In the genomic region with DNA sequence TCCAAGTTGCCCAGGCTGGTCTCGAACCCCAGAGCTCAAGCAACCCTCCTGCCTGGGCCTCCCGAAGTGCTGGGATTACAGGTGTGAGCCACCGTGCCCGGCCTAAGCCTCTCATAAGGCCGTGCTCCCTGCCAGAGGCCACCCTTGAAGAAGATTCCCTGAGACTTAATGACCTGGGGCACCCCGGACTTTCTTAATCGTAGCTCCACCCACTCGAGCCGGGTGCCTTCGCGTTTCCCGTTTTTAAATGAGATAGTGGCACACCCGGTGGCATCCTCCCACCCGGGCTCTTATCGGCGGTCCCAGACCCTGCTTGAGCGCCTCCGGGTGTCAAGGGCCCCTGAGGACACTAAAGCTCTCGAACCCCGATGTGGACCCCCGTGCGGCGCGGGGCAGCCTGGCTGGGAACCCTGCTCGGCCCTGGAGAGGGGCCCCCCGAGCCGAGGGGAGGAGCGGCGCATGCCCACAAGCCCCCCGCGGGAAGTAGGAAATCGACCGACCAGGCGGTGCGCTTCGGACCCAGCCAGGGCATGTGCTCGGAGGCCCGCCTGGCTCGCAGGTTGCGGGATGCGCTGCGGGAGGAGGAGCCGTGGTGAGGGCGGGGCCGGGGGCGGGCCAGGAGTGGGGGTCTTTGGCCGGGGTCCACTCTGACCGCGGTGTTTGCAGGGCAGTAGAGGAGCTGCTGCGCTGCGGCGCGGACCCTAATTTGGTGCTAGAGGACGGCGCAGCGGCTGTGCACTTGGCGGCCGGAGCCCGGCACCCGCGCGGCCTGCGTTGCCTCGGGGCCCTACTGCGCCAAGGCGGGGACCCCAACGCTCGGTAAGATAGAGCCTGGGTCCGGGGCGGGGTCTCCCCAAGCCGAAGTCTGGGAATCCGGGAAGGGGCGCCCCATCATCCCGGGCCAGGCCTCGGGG, we compare ENCODE assay signal across 7 cellular contexts. TPM values are rescaled to one million over a fixed set of nuclear protein-coding genes. Genes with fewer than 3 reads are reported as not detected.
DNase-seq lines count a peak whose midpoint lies in the region; ATAC-seq, FAIRE-seq and TF ChIP-seq lines count a peak whose summit lies in the region.

A gene with protein sequence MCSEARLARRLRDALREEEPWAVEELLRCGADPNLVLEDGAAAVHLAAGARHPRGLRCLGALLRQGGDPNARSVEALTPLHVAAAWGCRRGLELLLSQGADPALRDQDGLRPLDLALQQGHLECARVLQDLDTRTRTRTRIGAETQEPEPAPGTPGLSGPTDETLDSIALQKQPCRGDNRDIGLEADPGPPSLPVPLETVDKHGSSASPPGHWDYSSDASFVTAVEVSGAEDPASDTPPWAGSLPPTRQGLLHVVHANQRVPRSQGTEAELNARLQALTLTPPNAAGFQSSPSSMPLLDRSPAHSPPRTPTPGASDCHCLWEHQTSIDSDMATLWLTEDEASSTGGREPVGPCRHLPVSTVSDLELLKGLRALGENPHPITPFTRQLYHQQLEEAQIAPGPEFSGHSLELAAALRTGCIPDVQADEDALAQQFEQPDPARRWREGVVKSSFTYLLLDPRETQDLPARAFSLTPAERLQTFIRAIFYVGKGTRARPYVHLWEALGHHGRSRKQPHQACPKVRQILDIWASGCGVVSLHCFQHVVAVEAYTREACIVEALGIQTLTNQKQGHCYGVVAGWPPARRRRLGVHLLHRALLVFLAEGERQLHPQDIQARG (plus strand): TSS at position 511 of the 914 bp plus-strand sequence. CDS start 20 bp downstream, at position 531.

- H3K18ac ChIP-seq in IMR-90 (ENCODE audit: low read depth, low read length): no peak within 1 kb of the TSS

- H3K27me3 ChIP-seq in IMR-90 (ENCODE audit: control insufficient read depth, insufficient read depth, low read length) (no peaks in the 10 kb centered on the region), esophagus squamous epithelium (peaks cover 0 to 20% (median 2%) of the 10 kb centered on the region in 4 donors), thyroid gland (peaks cover 9% of the 10 kb centered on the region)

- H3K4me3 ChIP-seq in IMR-90 (ENCODE audit: insufficient read depth, low read depth, low read length) (peak within 1 kb of the TSS; percentile 32), esophagus squamous epithelium (peak within 1 kb of the TSS; percentile 22 to 64 (median 38)), thyroid gland (replicated peaks in 1 of 3) (no peak within 1 kb of the TSS)

- H4K5ac ChIP-seq in IMR-90 (ENCODE audit: low read depth, low read length): no peak within 1 kb of the TSS

- peak within 1 kb of the TSS; percentile 72 for H3K4me3 Mint-ChIP-seq in activated CD4-positive, alpha-beta T cell treated with anti-CD3 and anti-CD28 coated beads, Interleukin-2, amount 10 ng/mL, durations not matched to agents 7 days and 5 days

- H2AK5ac ChIP-seq in IMR-90 (ENCODE audit: low read depth, low read length): no peak within 1 kb of the TSS

- no peak within 1 kb of the TSS for H2BK120ac ChIP-seq in IMR-90 (ENCODE audit: low read depth, low read length)

- H4K20me1 ChIP-seq in IMR-90 (ENCODE audit: insufficient read depth, low read length): no peaks in the 10 kb centered on the region

- no peak within 1 kb of the TSS for H3K23ac ChIP-seq in IMR-90 (ENCODE audit: low read depth, low read length)

- H3K27ac Mint-ChIP-seq in activated CD4-positive, alpha-beta T cell treated with anti-CD3 and anti-CD28 coated beads, Interleukin-2, amount 10 ng/mL, durations not matched to agents 7 days and 5 days: no peak within 1 kb of the TSS

- no peak for TF ChIP-seq RAD21 in IMR-90 (IDR thresholded peaks at IDR 0.05; ENCODE audit: low read length)

- H3K4me1 ChIP-seq in IMR-90 (ENCODE audit: control insufficient read depth, insufficient read depth, low read length): no peaks in the 10 kb centered on the region
- peaks cover 14 to 20% (median 17%) of the 10 kb centered on the region in 3 donors for H3K4me1 ChIP-seq in esophagus squamous epithelium
- H3K4me1 ChIP-seq in thyroid gland: peaks cover 12 to 13% of the 10 kb centered on the region in 2 donors

- 0 out of 2 replicates have a peak within 1 kb of the TSS, but pooled peaks have one; percentile 40 for H3K14ac ChIP-seq in IMR-90 (replicated peaks; ENCODE audit: low read depth, low read length)

- FAIRE-seq in GM12892 (lab: Jason Lieb, UNC): peak; percentile 94

- peaks cover 13% of the 10 kb centered on the region for H3K36me3 ChIP-seq in IMR-90 (ENCODE audit: control insufficient read depth, insufficient read depth, low read length)
- peaks cover 0 to 31% (median 3%) of the 10 kb centered on the region in 3 donors for H3K36me3 ChIP-seq in esophagus squamous epithelium
- H3K36me3 ChIP-seq in thyroid gland: peaks cover 0 to 11% of the 10 kb centered on the region in 2 donors

- H3K27me3 Mint-ChIP-seq in activated CD4-positive, alpha-beta T cell treated with anti-CD3 and anti-CD28 coated beads, Interleukin-2, amount 10 ng/mL, durations not matched to agents 7 days and 5 days: peaks cover 2% of the 10 kb centered on the region

- WGBS in IMR-90 (ENCODE audit: extremely low coverage in 2 of 2, insufficient read length in 1 of 2), 2 experiments: 17% methylated on average over 57 of the region's 75 CpGs; no CpG with 5 or more reads in 1 of the 2 experiments
- 15 to 38% methylated on average over 4 to 6 of the region's 75 CpGs for WGBS in esophagus squamous epithelium, 2 donors
- WGBS in thyroid gland, 2 donors: 18 to 27% methylated on average over 18 of the region's 75 CpGs

- DNase-seq in GM12892 (ENCODE audit: insufficient read length) (peak; percentile 80), IMR-90 (no peak), esophagus squamous epithelium (lab: John Stamatoyannopoulos, UW) (no peak), omental fat pad (ENCODE audit: low spot score) (no peak), thyroid gland (no peak), NCI-H345 (lab: John Stamatoyannopoulos, UW) (no peak)
- no peak for DNase-seq in activated CD4-positive, alpha-beta T cell treated with anti-CD3 and anti-CD28 coated beads, Interleukin-2, amount 10 ng/mL, durations not matched to agents 7 days and 5 days

- H3K4ac ChIP-seq in IMR-90 (ENCODE audit: low read depth, low read length): no peak within 1 kb of the TSS; the same call in 1 of the 2 replicates

- POLR2A ChIA-PET in IMR-90 (lab: Charles Lee; ENCODE audit: unreplicated experiment): no interaction called here
- POLR2A ChIA-PET in activated CD4-positive, alpha-beta T cell treated with anti-CD3 and anti-CD28 coated beads, Interleukin-2, amount 10 ng/mL, durations not matched to agents 7 days and 5 days (lab: Charles Lee): no interaction called here

- no peaks in the 10 kb centered on the region for H3K9me3 Mint-ChIP-seq in activated CD4-positive, alpha-beta T cell treated with anti-CD3 and anti-CD28 coated beads, Interleukin-2, amount 10 ng/mL, durations not matched to agents 7 days and 5 days

- H2AK9ac ChIP-seq in IMR-90 (replicated peaks; ENCODE audit: low read depth, low read length, poor library complexity): peak within 1 kb of the TSS; percentile 62

- dilution Hi-C loops in IMR-90 (cut with HindIII; ENCODE audit: low sequenced_read_pairs, unreplicated experiment): no loop called here

- in situ Hi-C loops in IMR-90 (cut with MboI; ENCODE audit: low sequenced_read_pairs): loop anchor here (10.0 kb wide), 1 partner anchor 77 kb away; no protein-coding TSS in a partner anchor

- H4K8ac ChIP-seq in IMR-90 (ENCODE audit: low read depth in 2 of 2, low read length in 2 of 2): peak within 1 kb of the TSS in 1 of 2 experiments; percentile 24; a peak in 2 of 4 replicates

- peaks cover 13% of the 10 kb centered on the region for H3K4me1 Mint-ChIP-seq in activated CD4-positive, alpha-beta T cell treated with anti-CD3 and anti-CD28 coated beads, Interleukin-2, amount 10 ng/mL, durations not matched to agents 7 days and 5 days

- no peak within 1 kb of the TSS for H2BK15ac ChIP-seq in IMR-90 (ENCODE audit: low read depth, low read length)

- H3K9me3 ChIP-seq in IMR-90 (ENCODE audit: control insufficient read depth, insufficient read depth, low read length) (no peaks in the 10 kb centered on the region), esophagus squamous epithelium (no peaks in the 10 kb centered on the region), thyroid gland (no peaks in the 10 kb centered on the region)

- H3K27ac ChIP-seq in IMR-90 (ENCODE audit: insufficient read depth, low read length) (no peak within 1 kb of the TSS), esophagus squamous epithelium (no peak within 1 kb of the TSS), thyroid gland (no peak within 1 kb of the TSS)

- H2BK5ac ChIP-seq in IMR-90 (ENCODE audit: low read depth, low read length, poor library complexity, severe bottlenecking): no peak within 1 kb of the TSS

- no peak for TF ChIP-seq CTCF in IMR-90 (conservative IDR thresholded peaks at IDR 0.05; ENCODE audit: low read depth, low read length)
- no peak for TF ChIP-seq CTCF in esophagus squamous epithelium (IDR thresholded peaks at IDR 0.05)
- no peak for TF ChIP-seq CTCF in omental fat pad (IDR thresholded peaks at IDR 0.05)
- no peak for TF ChIP-seq CTCF in thyroid gland (IDR thresholded peaks at IDR 0.05)

- no peak within 1 kb of the TSS for H3K56ac ChIP-seq in IMR-90 (ENCODE audit: extremely low read depth, insufficient read depth, low read length)

- peak; percentile 51; the same call in 1 of the 2 replicates for TF ChIP-seq POLR2A in GM12892 (IDR thresholded peaks at IDR 0.05; ENCODE audit: low read depth, low read length)
- no peak for TF ChIP-seq POLR2A in IMR-90 (IDR thresholded peaks at IDR 0.05; ENCODE audit: low read depth, low read length)
- no peak for TF ChIP-seq POLR2A in esophagus squamous epithelium (IDR thresholded peaks at IDR 0.05)
- no peak for TF ChIP-seq POLR2A in thyroid gland (IDR thresholded peaks at IDR 0.05)

- ATAC-seq in IMR-90 (ENCODE audit: low read depth) (peak; percentile 31), omental fat pad (ENCODE audit: low FRiP score) (peak; percentile 5)

- H3K79me1 ChIP-seq in IMR-90 (ENCODE audit: low read depth in 1 of 2, low read length in 2 of 2): no peaks in the 10 kb centered on the region

- no peak within 1 kb of the TSS for H2BK20ac ChIP-seq in IMR-90 (ENCODE audit: low read depth, low read length)

- H3K4me2 ChIP-seq in IMR-90 (ENCODE audit: low read depth, low read length): peak within 1 kb of the TSS; percentile 72

- H3K9ac ChIP-seq in IMR-90 (ENCODE audit: low read depth, low read length): no peak within 1 kb of the TSS

- H2AFZ ChIP-seq in IMR-90 (replicated peaks; ENCODE audit: low read length, poor library complexity): peak within 1 kb of the TSS; percentile 79

- H3K9me1 ChIP-seq in IMR-90 (ENCODE audit: insufficient read depth, low read length): no peaks in the 10 kb centered on the region

- CTCF ChIA-PET in IMR-90 (lab: Yijun Ruan, JAX): interaction anchor here (0.6 to 1.2 kb wide), 2 partner anchors 47 to 179 kb away, joined by 3 to 4 read pairs; no protein-coding TSS in a partner anchor
- CTCF ChIA-PET in activated CD4-positive, alpha-beta T cell treated with anti-CD3 and anti-CD28 coated beads, Interleukin-2, amount 10 ng/mL, durations not matched to agents 7 days and 5 days (lab: Charles Lee): interaction anchor here (0.6 to 3.8 kb wide), 17 partner anchors 10 to 621 kb away, joined by 3 to 23 read pairs (median 4); partner anchors contain the start of genes ABHD8, BABAM1, DDA1 and MRPL34

- intact Hi-C loops in IMR-90 (cut with micrococcal nuclease): loop anchor here (1.0 to 10.0 kb wide), 4 partner anchors 76 to 507 kb away; no protein-coding TSS in a partner anchor
- intact Hi-C loops in esophagus squamous epithelium (cut with DNase I): loop anchor here (5.0 to 10.0 kb wide), 2 partner anchors 77 to 214 kb away; no protein-coding TSS in a partner anchor
- intact Hi-C loops in thyroid gland (cut with DNase I): loop anchor here (5.0 kb wide), 2 partner anchors 79 to 214 kb away; no protein-coding TSS in a partner anchor

- H3K36me3 Mint-ChIP-seq in activated CD4-positive, alpha-beta T cell treated with anti-CD3 and anti-CD28 coated beads, Interleukin-2, amount 10 ng/mL, durations not matched to agents 7 days and 5 days (ENCODE audit: low read depth): peaks cover 7% of the 10 kb centered on the region

- H4K91ac ChIP-seq in IMR-90 (ENCODE audit: insufficient read depth, low read depth, low read length): no peak within 1 kb of the TSS

- BruUV-seq in IMR-90 (replicated peaks; lab: Mats Ljungman, UMichigan): no TSS peak

RNA-seq across cellular contexts. Expression of the gene that starts here (rescaled TPM):
- 6.0 TPM for polyA plus RNA-seq in GM12892 (2012; ENCODE audit: missing spikeins)
- under 0.01 and 0.28 TPM in 2 replicates for total RNA-seq in IMR-90 (2012; rRNA removed)
- 0.87 and 1.0 TPM in 2 replicates for polyA plus RNA-seq in IMR-90 (2012; rRNA removed)
- polyA plus RNA-seq in IMR-90 (2012; cell fraction: cytosol; rRNA removed): 0.21 and 0.33 TPM in 2 replicates
- polyA plus RNA-seq in IMR-90 (2012; cell fraction: nucleus; rRNA removed; ENCODE audit: low replicate concordance): 3.9 and 9.0 TPM in 2 replicates
- total RNA-seq in activated CD4-positive, alpha-beta T cell treated with anti-CD3 and anti-CD28 coated beads, Interleukin-2, amount 10 ng/mL, durations not matched to agents 7 days and 5 days: 1 to 10 TPM; 1.7 to 1.9 TPM
- under 1 TPM in 3 of 4 donors, not detected in 1; 0.12 to 0.57 (median 0.22) TPM for total RNA-seq in esophagus squamous epithelium
- under 1 TPM; 0.47 to 0.82 (median 0.52) TPM for total RNA-seq in omental fat pad
- under 1 TPM; 0.11 to 0.40 (median 0.27) TPM for total RNA-seq in thyroid gland

Comparison
In these comparisons a context has a peak if more than half of its experiments do, and no peak if none do; other contexts are left out.
1. Peak in ATAC-seq in omental fat pad; RNA of the gene not detected or under 1 TPM.
2. H3K4me3 ChIP-seq: peak in IMR-90 (single experiment) and esophagus squamous epithelium (4 of 4); none in thyroid gland (0 of 3).